In the genomic region with DNA sequence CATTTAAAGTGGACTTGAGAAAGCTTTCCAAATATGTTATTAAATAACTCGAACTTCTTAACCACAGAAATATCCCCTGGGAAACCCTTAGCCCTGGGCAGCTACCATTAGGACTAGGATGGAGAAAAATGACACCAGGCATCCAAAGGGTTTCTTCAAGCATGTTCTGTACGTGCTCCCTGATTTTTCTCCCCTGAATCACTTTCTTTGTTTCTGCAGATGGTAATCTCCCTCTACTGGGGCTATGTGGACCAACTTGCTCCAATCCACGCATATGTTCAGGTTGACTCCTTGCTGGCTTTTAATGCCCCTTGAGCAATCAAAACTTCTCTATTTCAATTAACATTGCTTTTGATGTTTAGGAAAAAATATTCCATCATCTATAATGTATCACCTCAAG, we compare ENCODE assay signal across 15 cellular contexts.
"Had no signal": no experiment of that assay in that cellular context is flagged by ENCODE, and none has a peak within 500 bp of the region (broad histone marks: within the 10 kb centered on the region; RNA-seq: fewer than 3 reads in every experiment).

No MANE protein-coding gene starts in this region.

- H3K27ac ChIP-seq: colonic mucosa, lower lobe of right lung, ovary, SJSA1, tibial artery had no signal

- H3K36me3 ChIP-seq: colonic mucosa, lower lobe of right lung, ovary, SJSA1, tibial artery had no signal

- H3K36me3 Mint-ChIP-seq: activated naive CD8-positive, alpha-beta T cell; mesothelial cell of epicardium; stimulated activated memory B cell treated with anti-CD40 and anti-IgM and Interleukin-4, amounts not matched to agents 10 μg/mL and 1 μg/mL and 100 μg/mL, for 72 hours had no signal

- H3K4me3 ChIP-seq: colonic mucosa, lower lobe of right lung, ovary, SJSA1, tibial artery had no signal

- H3K27ac Mint-ChIP-seq: activated CD4-positive, alpha-beta T cell treated with anti-CD3 and anti-CD28 coated beads, Interleukin-2, amount 10 ng/mL, durations not matched to agents 24 days and 14 days; activated naive CD8-positive, alpha-beta T cell; mesothelial cell of epicardium; stimulated activated memory B cell treated with anti-CD40 and anti-IgM and Interleukin-4, amounts not matched to agents 10 μg/mL and 1 μg/mL and 100 μg/mL, for 72 hours had no signal

- H3K9me3 ChIP-seq: colonic mucosa, lower lobe of right lung, ovary, SJSA1 had no signal

- H3K4me3 Mint-ChIP-seq: activated CD4-positive, alpha-beta T cell treated with anti-CD3 and anti-CD28 coated beads, Interleukin-2, amount 10 ng/mL, durations not matched to agents 24 days and 14 days; activated naive CD8-positive, alpha-beta T cell; mesothelial cell of epicardium; neural crest cell; stimulated activated memory B cell treated with anti-CD40 and anti-IgM and Interleukin-4, amounts not matched to agents 10 μg/mL and 1 μg/mL and 100 μg/mL, for 72 hours had no signal

- H3K27me3 ChIP-seq: colonic mucosa, ovary, SJSA1, tibial artery had no signal

- H3K27me3 Mint-ChIP-seq: activated CD4-positive, alpha-beta T cell treated with anti-CD3 and anti-CD28 coated beads, Interleukin-2, amount 10 ng/mL, durations not matched to agents 24 days and 14 days; activated naive CD8-positive, alpha-beta T cell; stimulated activated memory B cell treated with anti-CD40 and anti-IgM and Interleukin-4, amounts not matched to agents 10 μg/mL and 1 μg/mL and 100 μg/mL, for 72 hours had no signal

- ATAC-seq: lower lobe of right lung; stimulated activated memory B cell treated with anti-CD40 and anti-IgM and Interleukin-4, amounts not matched to agents 10 μg/mL and 1 μg/mL and 100 μg/mL, for 72 hours had no signal

- H3K9me3 Mint-ChIP-seq: activated CD4-positive, alpha-beta T cell treated with anti-CD3 and anti-CD28 coated beads, Interleukin-2, amount 10 ng/mL, durations not matched to agents 24 days and 14 days; mesothelial cell of epicardium had no signal

- DNase-seq: activated CD4-positive, alpha-beta T cell treated with anti-CD3 and anti-CD28 coated beads, Interleukin-2, amount 10 ng/mL, durations not matched to agents 24 days and 14 days; activated CD4-positive, CD25-positive, alpha-beta regulatory T cell; activated gamma-delta T cell treated with Interleukin-2 at 50 U/mL for 16 hours; colonic mucosa; glutamatergic neuron; hypothalamus; lower lobe of right lung; ovary; SW 1271; tibial artery had no signal

- H3K4me1 ChIP-seq: colonic mucosa, lower lobe of right lung, SJSA1 had no signal

- H3K4me1 Mint-ChIP-seq: activated CD4-positive, alpha-beta T cell treated with anti-CD3 and anti-CD28 coated beads, Interleukin-2, amount 10 ng/mL, durations not matched to agents 24 days and 14 days; stimulated activated memory B cell treated with anti-CD40 and anti-IgM and Interleukin-4, amounts not matched to agents 10 μg/mL and 1 μg/mL and 100 μg/mL, for 72 hours had no signal
